12 cellular contexts compared by ENCODE assay signal in genomic region chr18:52340466-52341378, GRCh38. TPM values are rescaled to one million over a fixed set of nuclear protein-coding genes. Genes with fewer than 3 reads are reported as not detected.
DNase-seq lines count a peak whose midpoint lies in the region; ATAC-seq and TF ChIP-seq lines count a peak whose summit lies in the region.
"Had no signal": no experiment of that assay in that cellular context is flagged by ENCODE, and none has a peak within 500 bp of the region (broad histone marks: within the 10 kb centered on the region; RNA-seq: fewer than 3 reads in every experiment).

No MANE protein-coding gene starts in this region.

- H3K9me3 ChIP-seq in HUES48 (ENCODE audit: control insufficient read depth, insufficient read depth, low read length) (no peaks in the 10 kb centered on the region), adipocyte (ENCODE audit: control insufficient read depth, low read length) (no peaks in the 10 kb centered on the region), sigmoid colon (no peaks in the 10 kb centered on the region)

- 6 to 13% methylated on average over 38 of the region's 38 CpGs for WGBS in sigmoid colon, 2 donors

- peaks cover 0 to 2% of the 10 kb centered on the region in 2 donors for H3K9me3 Mint-ChIP-seq in stimulated activated naive B cell treated with anti-CD40 and anti-IgM and Interleukin-4, amounts not matched to agents 10 μg/mL and 1 μg/mL and 100 μg/mL, for 72 hours

- POLR2A ChIA-PET in RWPE1 (lab: Yijun Ruan, JAX; ENCODE audit: low non-redundant PET), result no interaction called here

- H3K27ac ChIP-seq in HUES48 (ENCODE audit: low read depth, low read length), result no peak overlapping the region
- H3K27ac ChIP-seq in sigmoid colon, result no peak overlapping the region
- H3K27ac ChIP-seq in RWPE1, result no peak overlapping the region

- TF ChIP-seq EP300 in sigmoid colon (IDR thresholded peaks at IDR 0.05), result no peak

- H3K9ac ChIP-seq in HUES48 (ENCODE audit: low read depth, low read length), result no peak overlapping the region
- no peak overlapping the region for H3K9ac ChIP-seq in adipocyte (ENCODE audit: low read length)

- no peak for ATAC-seq in HG03045 (IDR thresholded peaks at IDR 0.05; ENCODE audit: unreplicated experiment)
- no peak for ATAC-seq in stimulated activated naive B cell treated with anti-CD40 and anti-IgM and Interleukin-4, amounts not matched to agents 10 μg/mL and 1 μg/mL and 100 μg/mL, for 72 hours (replicated peaks)
- no peak for ATAC-seq in HG02970 (IDR thresholded peaks at IDR 0.05; ENCODE audit: low FRiP score, unreplicated experiment)

- CTCF ChIA-PET in RWPE1 (lab: Yijun Ruan, JAX), result interaction anchor here (0.6 kb wide), 1 partner anchor 830 kb away, joined by 3 read pairs; no protein-coding TSS in a partner anchor

- H3K27ac Mint-ChIP-seq in stimulated activated naive B cell treated with anti-CD40 and anti-IgM and Interleukin-4, amounts not matched to agents 10 μg/mL and 1 μg/mL and 100 μg/mL, for 72 hours, result no peak overlapping the region

- H3K36me3 ChIP-seq in HUES48 (ENCODE audit: control insufficient read depth, insufficient read depth, low read length) (no peaks in the 10 kb centered on the region), adipocyte (ENCODE audit: control insufficient read depth, insufficient read depth, low read length, severe bottlenecking) (no peaks in the 10 kb centered on the region), sigmoid colon (no peaks in the 10 kb centered on the region)

- peaks cover 0 to 16% of the 10 kb centered on the region in 2 donors for H3K27me3 Mint-ChIP-seq in stimulated activated naive B cell treated with anti-CD40 and anti-IgM and Interleukin-4, amounts not matched to agents 10 μg/mL and 1 μg/mL and 100 μg/mL, for 72 hours

- peaks cover 0 to 3% of the 10 kb centered on the region in 2 donors for H3K36me3 Mint-ChIP-seq in stimulated activated naive B cell treated with anti-CD40 and anti-IgM and Interleukin-4, amounts not matched to agents 10 μg/mL and 1 μg/mL and 100 μg/mL, for 72 hours

- intact Hi-C loops in sigmoid colon (cut with DNase I), result loop anchor here (5.0 kb wide), 1 partner anchor 562 kb away; no protein-coding TSS in a partner anchor

- H3K4me3 ChIP-seq in HUES48 (ENCODE audit: low read depth, low read length), result peak overlapping the region; percentile 74
- no peak overlapping the region for H3K4me3 ChIP-seq in adipocyte (ENCODE audit: low read length)
- peak overlapping the region; percentile 42 for H3K4me3 ChIP-seq in iPS-11a (ENCODE audit: low read depth, low read length)
- H3K4me3 ChIP-seq in sigmoid colon, result peak overlapping the region; percentile 19 to 44 (median 42)

- peak; percentile 33 for DNase-seq in adipocyte (ENCODE audit: low read depth)
- DNase-seq in sigmoid colon, result no peak
- DNase-seq in stimulated activated naive B cell treated with anti-CD40 and anti-IgM and Interleukin-4, amounts not matched to agents 10 μg/mL and 1 μg/mL and 100 μg/mL, for 72 hours, result no peak
- no peak for DNase-seq in RWPE1 (ENCODE audit: low spot score)
- DNase-seq: stimulated activated naive CD4-positive, alpha-beta T cell treated with Interleukin-2 at 50 U/mL for 16 hours had no signal

- H3K4me1 ChIP-seq in HUES48 (ENCODE audit: control insufficient read depth, insufficient read depth, low read length) (peaks cover 23% of the 10 kb centered on the region), adipocyte (ENCODE audit: control insufficient read depth, insufficient read depth, low read length) (peaks cover 4% of the 10 kb centered on the region), sigmoid colon (peaks cover 0 to 27% (median 19%) of the 10 kb centered on the region in 4 donors)

- no peaks in the 10 kb centered on the region for H3K4me1 Mint-ChIP-seq in stimulated activated naive B cell treated with anti-CD40 and anti-IgM and Interleukin-4, amounts not matched to agents 10 μg/mL and 1 μg/mL and 100 μg/mL, for 72 hours

- H3K4me3 Mint-ChIP-seq in stimulated activated naive B cell treated with anti-CD40 and anti-IgM and Interleukin-4, amounts not matched to agents 10 μg/mL and 1 μg/mL and 100 μg/mL, for 72 hours, result no peak overlapping the region

- no peak for TF ChIP-seq CTCF in sigmoid colon (IDR thresholded peaks at IDR 0.05)
- no peak for TF ChIP-seq CTCF in RWPE1 (conservative IDR thresholded peaks at IDR 0.05; ENCODE audit: low read depth)

- peaks cover 53% of the 10 kb centered on the region for H3K27me3 ChIP-seq in HUES48 (ENCODE audit: control insufficient read depth, insufficient read depth, low read length)
- H3K27me3 ChIP-seq in adipocyte (replicated peaks; ENCODE audit: control insufficient read depth, insufficient read depth, low read length), result peaks cover 59% of the 10 kb centered on the region
- H3K27me3 ChIP-seq in sigmoid colon, result peaks cover 0 to 63% (median 24%) of the 10 kb centered on the region in 3 donors

- no peak for TF ChIP-seq POLR2A in sigmoid colon (IDR thresholded peaks at IDR 0.05)

RNA-seq across cellular contexts. Expression of gene DCC, which starts 0.7 kb away (rescaled TPM):
- total RNA-seq in sigmoid colon, result under 1 TPM; 0.16 to 0.83 (median 0.59) TPM
- polyA plus RNA-seq in sigmoid colon, result under 1 TPM in 1 of 3 donors, not detected in 2; 0.04 TPM
- total RNA-seq: bronchial epithelial cell, fibroblast of villous mesenchyme, myocyte had no signal
